ENCODE assay signal across 10 cellular contexts in the genomic region with DNA sequence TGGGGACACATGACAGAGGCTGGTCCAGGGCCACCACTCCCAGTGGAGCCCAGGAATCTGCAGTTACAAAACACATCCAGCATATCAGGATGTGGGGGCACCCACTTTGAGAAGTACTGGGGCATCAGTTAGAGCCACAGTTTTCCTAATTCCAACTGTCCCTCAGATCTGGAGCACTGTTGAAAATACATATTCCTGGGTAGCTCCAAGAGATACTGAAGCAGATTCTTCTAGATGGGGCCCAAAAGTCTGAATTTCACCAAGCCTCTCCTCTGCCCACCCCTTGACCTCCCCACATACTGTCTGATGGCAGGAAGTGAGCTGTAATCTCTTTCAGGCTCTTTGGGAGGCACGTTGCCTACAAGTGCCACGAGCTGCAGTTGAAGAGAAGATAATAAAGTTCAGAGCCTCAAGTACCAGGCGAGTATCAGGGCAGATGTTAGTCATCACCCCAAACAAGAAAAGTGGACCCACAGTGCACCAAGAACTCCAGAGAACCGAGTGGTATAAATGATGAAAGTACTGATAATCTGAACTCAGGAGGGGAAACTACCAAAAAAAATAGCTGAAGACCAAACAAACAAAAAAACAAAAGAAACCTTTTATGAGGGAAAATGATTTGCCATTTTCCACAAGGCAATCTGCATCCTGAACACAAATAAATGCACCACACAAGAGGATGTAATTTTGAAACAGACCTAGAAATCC.
DNase-seq lines count a peak whose midpoint lies in the region; ATAC-seq and TF ChIP-seq lines count a peak whose summit lies in the region.
"Had no signal": no experiment of that assay in that cellular context is flagged by ENCODE, and none has a peak within 500 bp of the region (broad histone marks: within the 10 kb centered on the region; RNA-seq: fewer than 3 reads in every experiment).

No MANE protein-coding gene starts in this region.

- H3K36me3 ChIP-seq in MM.1S (replicated peaks; ENCODE audit: insufficient read depth, low read length) (no peaks in the 10 kb centered on the region), iPS-15b (ENCODE audit: control insufficient read depth, insufficient read depth, low read length) (no peaks in the 10 kb centered on the region), tibial nerve (no peaks in the 10 kb centered on the region)

- peaks cover 9% of the 10 kb centered on the region for H3K4me1 ChIP-seq in MM.1S (ENCODE audit: low read length)
- H3K4me1 ChIP-seq in iPS-15b (ENCODE audit: control insufficient read depth, insufficient read depth, low read length), result peaks cover 36% of the 10 kb centered on the region
- H3K4me1 ChIP-seq in tibial nerve, result peaks cover 0 to 7% (median 0%) of the 10 kb centered on the region in 4 donors

- H3F3A ChIP-seq in MM.1S (ENCODE audit: insufficient read depth, low read length), result no peaks in the 10 kb centered on the region

- no peaks in the 10 kb centered on the region for H3K9me3 ChIP-seq in MM.1S (replicated peaks; ENCODE audit: insufficient read depth, low read length)
- no peaks in the 10 kb centered on the region for H3K9me3 ChIP-seq in iPS-15b (ENCODE audit: control insufficient read depth, insufficient read depth, low read length)
- H3K9me3 ChIP-seq in tibial nerve, result no peaks in the 10 kb centered on the region

- peak; percentile 44 for ATAC-seq in GM18502 (IDR thresholded peaks at IDR 0.05; ENCODE audit: poor library complexity, unreplicated experiment)
- peak; percentile 31 for ATAC-seq in GM21786 (IDR thresholded peaks at IDR 0.05; ENCODE audit: unreplicated experiment)

- DNase-seq in MM.1S (no peak), coronary artery (ENCODE audit: low spot score) (no peak), tibial nerve (ENCODE audit: low spot score in 2 of 2) (no peak), NOMO-1 treated with DMSO at 0.1 percent for 48 hours (lab: John Stamatoyannopoulos, UW; ENCODE audit: unreplicated experiment) (no peak)
- DNase-seq in stimulated activated CD4-positive, alpha-beta T cell treated with anti-CD3 and anti-CD28 coated beads, Interleukin-15, amount 100 ng/mL, for 24 hours, result no peak
- DNase-seq: activated gamma-delta T cell, NCI-H82 had no signal

- WGBS in tibial nerve, 2 donors, result 42 to 46% methylated on average over 4 of the region's 4 CpGs

- TF ChIP-seq CTCF in MM.1S (IDR thresholded peaks at IDR 0.05; ENCODE audit: low read length), result no peak
- TF ChIP-seq CTCF in coronary artery (IDR thresholded peaks at IDR 0.05), result no peak
- no peak for TF ChIP-seq CTCF in tibial nerve (IDR thresholded peaks at IDR 0.05)

- peak overlapping the region; percentile 12; the same call in 1 of the 2 replicates for H3K9ac ChIP-seq in MM.1S (ENCODE audit: low read length)
- H3K9ac ChIP-seq in iPS-15b (ENCODE audit: low read depth, low read length), result no peak overlapping the region

- peak overlapping the region; percentile 53 for H3K4me2 ChIP-seq in MM.1S (ENCODE audit: low read depth, low read length)

- peak overlapping the region; percentile 9; the same call in 1 of the 2 replicates for H3K4me3 ChIP-seq in MM.1S (ENCODE audit: low read length)
- peak overlapping the region; percentile 14 for H3K4me3 ChIP-seq in iPS-15b (ENCODE audit: low read depth, low read length)
- H3K4me3 ChIP-seq in coronary artery, result no peak overlapping the region
- no peak overlapping the region for H3K4me3 ChIP-seq in tibial nerve

- TF ChIP-seq POLR2A in tibial nerve (IDR thresholded peaks at IDR 0.05), result no peak

- no peaks in the 10 kb centered on the region for H3K79me2 ChIP-seq in MM.1S (ENCODE audit: low read length)

- H3K9me2 ChIP-seq in MM.1S (replicated peaks; ENCODE audit: insufficient read depth, low read length), result no peaks in the 10 kb centered on the region

- H3K27ac ChIP-seq in MM.1S (ENCODE audit: low read length), result peak overlapping the region; percentile 15; the same call in 1 of the 2 replicates
- H3K27ac ChIP-seq in coronary artery, result no peak overlapping the region
- H3K27ac ChIP-seq in tibial nerve, result no peak overlapping the region

- H2AFZ ChIP-seq in MM.1S (ENCODE audit: low read length), result no peak overlapping the region

- TF ChIP-seq EP300 in tibial nerve (IDR thresholded peaks at IDR 0.05), result no peak

- H3K27me3 ChIP-seq in MM.1S (replicated peaks; ENCODE audit: insufficient read depth, low read length) (no peaks in the 10 kb centered on the region), iPS-15b (ENCODE audit: control insufficient read depth, insufficient read depth, low read length) (no peaks in the 10 kb centered on the region), tibial nerve (no peaks in the 10 kb centered on the region)

- H4K20me1 ChIP-seq in MM.1S (ENCODE audit: insufficient read depth, low read length), result no peaks in the 10 kb centered on the region

Comparison
In these comparisons a context has a peak if more than half of its experiments do, and no peak if none do; other contexts are left out.
1. H3K4me3 ChIP-seq: peak in MM.1S (single experiment) and iPS-15b (single experiment); none in coronary artery (single experiment) and tibial nerve (0 of 4).